ENCODE assay signal across 8 cellular contexts in the genomic region with DNA sequence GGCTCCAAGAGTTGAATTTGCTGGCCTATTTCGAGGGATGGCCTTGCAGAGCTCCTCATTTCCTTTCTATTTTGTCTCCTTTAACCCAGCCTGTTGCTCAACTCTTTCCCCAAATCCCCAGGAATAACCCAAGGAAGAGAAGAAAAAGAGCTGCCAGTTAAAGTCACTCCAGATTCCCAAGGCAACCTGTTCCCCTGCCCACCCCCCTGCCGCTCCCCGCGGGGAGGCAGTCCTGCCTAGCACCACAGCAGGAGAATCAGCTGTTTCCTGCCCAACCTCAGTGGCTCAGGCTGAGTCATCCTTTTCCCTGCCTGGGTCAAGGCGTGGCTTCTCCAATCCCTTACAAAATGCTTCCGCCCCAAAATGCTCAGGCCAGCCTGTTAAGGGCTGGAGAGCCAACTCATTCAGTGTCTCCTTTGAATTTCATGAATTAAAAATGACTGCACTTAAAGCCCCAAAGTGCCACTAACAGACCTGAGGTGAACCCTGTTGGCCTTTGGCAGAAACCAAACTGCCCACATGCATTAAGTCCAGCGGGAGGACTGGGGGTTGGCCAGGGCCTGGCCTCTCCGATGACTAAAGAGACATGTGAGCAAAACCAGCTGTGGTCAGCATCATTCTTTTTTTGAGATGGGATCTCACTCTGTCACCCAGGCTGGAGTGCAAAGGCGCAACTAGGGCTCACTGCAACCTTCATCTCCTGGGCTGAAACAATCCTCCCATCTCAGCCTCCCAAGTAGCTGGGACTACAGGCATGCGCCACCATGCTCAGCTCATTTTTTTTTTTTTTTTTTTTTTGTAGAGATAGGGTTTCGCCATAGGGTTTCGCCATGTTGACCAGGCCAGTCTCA.
DNase-seq lines count a peak whose midpoint lies in the region; TF ChIP-seq lines count a peak whose summit lies in the region.

No MANE protein-coding gene starts in this region.

- H3K4me1 ChIP-seq in esophagus squamous epithelium (peaks cover 11 to 55% (median 22%) of the 10 kb centered on the region in 3 donors), muscle layer of duodenum (ENCODE audit: control insufficient read depth in 1 of 2, insufficient read depth in 2 of 2, low read length in 2 of 2) (peaks cover 0 to 5% of the 10 kb centered on the region in 2 donors)

- H3K27me3 ChIP-seq in esophagus squamous epithelium (no peaks in the 10 kb centered on the region), muscle layer of duodenum (ENCODE audit: low read depth, low read length) (no peaks in the 10 kb centered on the region)

- peak in 4 of 6 experiments; percentile 10 to 28 (median 18) for TF ChIP-seq CTCF in esophagus squamous epithelium (IDR thresholded peaks at IDR 0.05)
- no peak for TF ChIP-seq CTCF in glutamatergic neuron (IDR thresholded peaks at IDR 0.05; ENCODE audit: partially characterized antibody, unreplicated experiment)

- peaks cover 11% of the 10 kb centered on the region for H3K4me1 Mint-ChIP-seq in glutamatergic neuron (ENCODE audit: low read depth, unreplicated experiment)

- TF ChIP-seq POLR2A in esophagus squamous epithelium (IDR thresholded peaks at IDR 0.05), result peak in 1 of 4 donors; percentile 27

- H3K27me3 Mint-ChIP-seq in glutamatergic neuron (ENCODE audit: unreplicated experiment), result peaks cover 2% of the 10 kb centered on the region

- H3K9me3 Mint-ChIP-seq in glutamatergic neuron (ENCODE audit: unreplicated experiment), result no peaks in the 10 kb centered on the region

- no peaks in the 10 kb centered on the region for H3K36me3 ChIP-seq in esophagus squamous epithelium
- no peaks in the 10 kb centered on the region for H3K36me3 ChIP-seq in muscle layer of duodenum (ENCODE audit: control insufficient read depth in 1 of 2, insufficient read depth in 2 of 2, low read length in 2 of 2)

- peak; percentile 11 for DNase-seq in stimulated activated CD4-positive, alpha-beta T cell treated with anti-CD3 and anti-CD28 coated beads, Interleukin-15, amount 100 ng/mL, for 24 hours
- DNase-seq in stimulated activated CD4-positive, alpha-beta T cell treated with anti-CD3 and anti-CD28 coated beads, Interleukin-4, amount 100 ng/mL, for 24 hours, result no peak
- DNase-seq in SK-MEL-5 (ENCODE audit: low read depth, low spot score), result peak; percentile 75
- peak; percentile 31 for DNase-seq in esophagus squamous epithelium (lab: John Stamatoyannopoulos, UW)
- no peak for DNase-seq in glutamatergic neuron
- DNase-seq in NCI-H526 (lab: John Stamatoyannopoulos, UW), result no peak
- DNase-seq in DMS153 treated with DMSO at 0.1 percent for 48 hours (lab: John Stamatoyannopoulos, UW; ENCODE audit: unreplicated experiment), result no peak

- H3K36me3 Mint-ChIP-seq in glutamatergic neuron (ENCODE audit: unreplicated experiment), result no peaks in the 10 kb centered on the region

- no peak overlapping the region for H3K27ac Mint-ChIP-seq in glutamatergic neuron (ENCODE audit: unreplicated experiment)

- intact Hi-C loops in esophagus squamous epithelium (cut with DNase I), result no loop called here

- in situ Hi-C loops in SK-MEL-5 (cut with HindIII; ENCODE audit: low pct_unique_long_range_greater_than_20kb, low sequenced_read_pairs), result no loop called here

- 38 to 64% methylated on average over 10 of the region's 12 CpGs for WGBS in esophagus squamous epithelium, 2 donors

- H3K27ac ChIP-seq in esophagus squamous epithelium (peak overlapping the region; percentile 72 to 88 (median 80)), muscle layer of duodenum (ENCODE audit: low read length) (peak overlapping the region; percentile 41)

- H3K4me3 ChIP-seq in esophagus squamous epithelium, result peak overlapping the region in 1 of 4 donors; percentile 18
- no peak overlapping the region for H3K4me3 ChIP-seq in muscle layer of duodenum (ENCODE audit: low read depth in 1 of 2, low read length in 2 of 2)

- H3K9me3 ChIP-seq in esophagus squamous epithelium, result no peaks in the 10 kb centered on the region
- H3K9me3 ChIP-seq in muscle layer of duodenum (ENCODE audit: control insufficient read depth in 1 of 2, low read length in 2 of 2), result no peaks in the 10 kb centered on the region

- H3K4me3 Mint-ChIP-seq in glutamatergic neuron (ENCODE audit: unreplicated experiment), result no peak overlapping the region

Comparison
In these comparisons a context has a peak if more than half of its experiments do, and no peak if none do; other contexts are left out.
1. DNase-seq: peak in stimulated activated CD4-positive, alpha-beta T cell treated with anti-CD3 and anti-CD28 coated beads, Interleukin-15, amount 100 ng/mL, for 24 hours (single experiment), SK-MEL-5 (single experiment) and esophagus squamous epithelium (single experiment); none in stimulated activated CD4-positive, alpha-beta T cell treated with anti-CD3 and anti-CD28 coated beads, Interleukin-4, amount 100 ng/mL, for 24 hours (single experiment), glutamatergic neuron (single experiment), NCI-H526 (0 of 2) and DMS153 treated with DMSO at 0.1 percent for 48 hours (single experiment).